8 cellular contexts compared by ENCODE assay signal in the genomic region with DNA sequence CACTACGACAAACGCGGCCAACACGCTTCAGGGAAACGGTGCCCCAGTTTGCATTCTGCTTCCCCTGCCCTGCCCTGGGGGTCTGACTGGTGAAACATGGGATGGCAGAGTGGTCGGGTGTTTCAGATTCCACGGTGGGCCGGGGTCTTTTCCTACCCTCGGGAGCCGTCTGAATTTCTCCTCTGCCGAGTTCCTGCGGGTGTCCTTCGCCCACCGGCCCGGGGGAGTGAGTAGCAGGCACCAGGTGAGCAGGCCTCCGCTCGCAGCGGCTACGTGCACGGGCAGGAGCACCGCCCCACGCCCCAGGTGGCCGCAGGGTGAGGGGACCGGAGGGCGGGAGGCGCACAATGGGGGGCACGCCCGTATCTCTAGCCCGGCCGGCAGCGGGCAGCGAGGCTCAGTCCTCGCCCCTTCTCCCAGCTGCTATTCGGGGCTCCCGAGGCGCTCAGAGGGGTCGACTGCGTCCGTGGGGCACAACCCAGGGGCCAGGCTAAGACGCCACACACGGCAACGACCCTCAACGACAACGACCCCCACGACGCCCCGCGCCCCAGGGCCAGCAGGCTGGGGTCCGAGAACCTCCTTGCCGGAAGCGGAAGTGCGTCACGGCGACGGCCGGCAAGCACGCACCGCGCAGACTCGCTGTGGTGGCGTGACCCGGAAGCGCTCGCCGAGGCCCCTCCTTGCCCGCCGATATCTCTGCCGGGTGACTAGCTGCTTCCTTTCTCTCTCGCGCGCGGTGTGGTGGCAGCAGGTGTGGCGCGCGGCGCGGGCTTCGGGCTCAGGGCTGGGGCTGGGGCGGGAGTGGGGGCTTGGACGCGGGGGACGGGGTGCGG. TPM values are rescaled to one million over a fixed set of nuclear protein-coding genes. Genes with fewer than 3 reads are reported as not detected.
DNase-seq lines count a peak whose midpoint lies in the region; ATAC-seq and TF ChIP-seq lines count a peak whose summit lies in the region.

RPS21 (plus strand) TSS at position 721 of the 836 bp plus-strand sequence. CDS start 236 bp downstream, outside the sequence.

- no peak for TF ChIP-seq CTCF in choroid plexus epithelial cell (conservative IDR thresholded peaks at IDR 0.05; ENCODE audit: low read depth, low read length)

- ATAC-seq in GM19043 (IDR thresholded peaks at IDR 0.05; ENCODE audit: low read depth, unreplicated experiment) (peak; percentile 80), HG03378 (IDR thresholded peaks at IDR 0.05; ENCODE audit: unreplicated experiment) (peak; percentile 68), left colon (peak; percentile 90)
- ATAC-seq in activated CD4-positive, alpha-beta T cell treated with anti-CD3 and anti-CD28 coated beads for 36 hours, result peak; percentile 91

- peak within 1 kb of the TSS; percentile 94 for H3K27ac Mint-ChIP-seq in activated CD4-positive, alpha-beta T cell treated with anti-CD3 and anti-CD28 coated beads for 36 hours

- peak within 1 kb of the TSS; percentile 79 for H3K4me3 ChIP-seq in choroid plexus epithelial cell (ENCODE audit: low read depth, low read length)

- CTCF ChIA-PET in activated CD4-positive, alpha-beta T cell treated with anti-CD3 and anti-CD28 coated beads for 36 hours (lab: Charles Lee), result interaction anchor here (0.6 to 1.7 kb wide), 4 partner anchors 18 to 85 kb away, joined by 3 to 8 read pairs (median 4); partner anchors contain the start of gene ADRM1

- POLR2A ChIA-PET in activated CD4-positive, alpha-beta T cell treated with anti-CD3 and anti-CD28 coated beads for 36 hours (lab: Charles Lee), result interaction anchor here (0.5 to 0.6 kb wide), 3 partner anchors 15 to 358 kb away, joined by 3 to 5 read pairs (median 3); no protein-coding TSS in a partner anchor

- H3K36me3 Mint-ChIP-seq in activated CD4-positive, alpha-beta T cell treated with anti-CD3 and anti-CD28 coated beads for 36 hours (ENCODE audit: low read depth), result peaks cover 57% of the 10 kb centered on the region

- H3K4me3 Mint-ChIP-seq in activated CD4-positive, alpha-beta T cell treated with anti-CD3 and anti-CD28 coated beads for 36 hours, result peak within 1 kb of the TSS; percentile 93

- intact Hi-C loops in activated CD4-positive, alpha-beta T cell treated with anti-CD3 and anti-CD28 coated beads for 36 hours (cut with DNase I, micrococcal nuclease), result loop anchor here (1.0 to 10.0 kb wide), 14 partner anchors 21 to 831 kb away; partner anchors contain the start of genes ADRM1 (in 2 of the 2), CABLES2 (in 1 of the 2), DIDO1 (in 1 of the 2) and LSM14B (in 1 of the 2)
- intact Hi-C loops in left colon (cut with DNase I, micrococcal nuclease), result loop anchor here (10.0 kb wide), 2 partner anchors 82 to 372 kb away; partner anchors contain the start of gene ADRM1 (in 2 of the 2)

- DNase-seq in AG20443 (ENCODE audit: low spot score) (peak; percentile 98), NCI-H446 treated with DMSO at 0.1 percent for 48 hours (lab: John Stamatoyannopoulos, UW) (peak; percentile 74), choroid plexus epithelial cell (ENCODE audit: low read depth) (peak; percentile 91), left colon (peak; percentile 94)
- peak; percentile 97 for DNase-seq in activated CD4-positive, alpha-beta T cell treated with anti-CD3 and anti-CD28 coated beads for 36 hours
- peak; percentile 88 to 89 for DNase-seq in stimulated activated CD4-positive, alpha-beta T cell treated with anti-CD3 and anti-CD28 coated beads, Interleukin-1b, Interleukin-23, amount 100 ng/mL, for 4 hours (ENCODE audit: low read depth in 2 of 2)

- peaks cover 42% of the 10 kb centered on the region for H3K4me1 Mint-ChIP-seq in activated CD4-positive, alpha-beta T cell treated with anti-CD3 and anti-CD28 coated beads for 36 hours

- peaks cover 4% of the 10 kb centered on the region for H3K9me3 Mint-ChIP-seq in activated CD4-positive, alpha-beta T cell treated with anti-CD3 and anti-CD28 coated beads for 36 hours (ENCODE audit: low read depth)

- H3K27me3 Mint-ChIP-seq in activated CD4-positive, alpha-beta T cell treated with anti-CD3 and anti-CD28 coated beads for 36 hours, result no peaks in the 10 kb centered on the region

RNA-seq across cellular contexts. Expression of gene RPS21, which starts in this region (rescaled TPM):
- 1,000 to 10,000 TPM; 1,051 to 2,439 TPM for total RNA-seq in activated CD4-positive, alpha-beta T cell treated with anti-CD3 and anti-CD28 coated beads for 36 hours
- 1,000 to 10,000 TPM; 1,150 to 1,291 TPM for total RNA-seq in left colon

Comparison
In these comparisons a context has a peak if more than half of its experiments do, and no peak if none do; other contexts are left out.
1. Peak in every context shown above with its lines: DNase-seq, ATAC-seq and H3K4me3 ChIP-seq.